ENCODE assay signal across 14 cellular contexts in genomic region chr2:144304127-144304665, GRCh38.
A peak's percentile ranks its signal among the peaks of the same experiment; 100 is the strongest.
DNase-seq lines count a peak whose midpoint lies in the region; ATAC-seq and TF ChIP-seq lines count a peak whose summit lies in the region.
"Had no signal": no experiment of that assay in that cellular context is flagged by ENCODE, and none has a peak within 500 bp of the region (broad histone marks: within the 10 kb centered on the region; RNA-seq: fewer than 3 reads in every experiment).

No MANE protein-coding gene starts in this region.

- H3K9me3 Mint-ChIP-seq in activated CD8-positive, alpha-beta T cell treated with anti-CD3 and anti-CD28 coated beads for 36 hours: peaks cover 12% of the 10 kb centered on the region
- H3K9me3 Mint-ChIP-seq in activated CD8-positive, alpha-beta T cell treated with anti-CD3 and anti-CD28 coated beads, Interleukin-2, amount 10 ng/mL, durations not matched to agents 7 days and 5 days (ENCODE audit: insufficient read depth): peaks cover 5% of the 10 kb centered on the region
- H3K9me3 Mint-ChIP-seq in natural killer cell treated with Interleukin-12 subunit alpha and Interleukin-12 subunit beta and Interleukin-15 and Interleukin-18, amount 100 ng/mL, for 72 hours: peaks cover 6% of the 10 kb centered on the region
- no peaks in the 10 kb centered on the region for H3K9me3 Mint-ChIP-seq in natural killer cell
- H3K9me3 Mint-ChIP-seq in central memory CD8-positive, alpha-beta T cell: no peaks in the 10 kb centered on the region

- DNase-seq in activated CD8-positive, alpha-beta T cell treated with anti-CD3 and anti-CD28 coated beads for 36 hours: no peak
- DNase-seq in activated CD8-positive, alpha-beta T cell treated with anti-CD3 and anti-CD28 coated beads, Interleukin-2, amount 10 ng/mL, durations not matched to agents 7 days and 5 days: no peak
- no peak for DNase-seq in natural killer cell treated with Interleukin-12 subunit alpha and Interleukin-12 subunit beta and Interleukin-15 and Interleukin-18, amount 100 ng/mL, for 72 hours (ENCODE audit: low spot score)
- DNase-seq in natural killer cell (no peak), NOMO-1 (lab: John Stamatoyannopoulos, UW; ENCODE audit: unreplicated experiment in 2 of 2) (no peak)
- DNase-seq in central memory CD8-positive, alpha-beta T cell (ENCODE audit: low spot score in 2 of 2): no peak
- DNase-seq: BE2C; C1 segment of cervical spinal cord; CD4-positive, CD25-positive, alpha-beta regulatory T cell; CD8-positive, alpha-beta memory T cell; COR-L47; GM23248; HCEC 1CT had no signal

- no peaks in the 10 kb centered on the region for H3K27me3 Mint-ChIP-seq in activated CD8-positive, alpha-beta T cell treated with anti-CD3 and anti-CD28 coated beads for 36 hours
- no peaks in the 10 kb centered on the region for H3K27me3 Mint-ChIP-seq in activated CD8-positive, alpha-beta T cell treated with anti-CD3 and anti-CD28 coated beads, Interleukin-2, amount 10 ng/mL, durations not matched to agents 7 days and 5 days (ENCODE audit: low read depth)
- no peaks in the 10 kb centered on the region for H3K27me3 Mint-ChIP-seq in natural killer cell treated with Interleukin-12 subunit alpha and Interleukin-12 subunit beta and Interleukin-15 and Interleukin-18, amount 100 ng/mL, for 72 hours
- no peaks in the 10 kb centered on the region for H3K27me3 Mint-ChIP-seq in natural killer cell (ENCODE audit: low read depth in 2 of 2)
- no peaks in the 10 kb centered on the region for H3K27me3 Mint-ChIP-seq in central memory CD8-positive, alpha-beta T cell
- H3K27me3 Mint-ChIP-seq: CD4-positive, CD25-positive, alpha-beta regulatory T cell; CD8-positive, alpha-beta memory T cell had no signal

- no peak overlapping the region for H3K4me3 Mint-ChIP-seq in activated CD8-positive, alpha-beta T cell treated with anti-CD3 and anti-CD28 coated beads for 36 hours
- no peak overlapping the region for H3K4me3 Mint-ChIP-seq in activated CD8-positive, alpha-beta T cell treated with anti-CD3 and anti-CD28 coated beads, Interleukin-2, amount 10 ng/mL, durations not matched to agents 7 days and 5 days
- H3K4me3 Mint-ChIP-seq in natural killer cell treated with Interleukin-12 subunit alpha and Interleukin-12 subunit beta and Interleukin-15 and Interleukin-18, amount 100 ng/mL, for 72 hours: peak overlapping the region; percentile 55
- H3K4me3 Mint-ChIP-seq in natural killer cell: no peak overlapping the region
- H3K4me3 Mint-ChIP-seq in central memory CD8-positive, alpha-beta T cell: no peak overlapping the region
- H3K4me3 Mint-ChIP-seq: CD4-positive, CD25-positive, alpha-beta regulatory T cell had no signal

- H3K4me1 Mint-ChIP-seq in activated CD8-positive, alpha-beta T cell treated with anti-CD3 and anti-CD28 coated beads for 36 hours (ENCODE audit: low read depth): peaks cover 24% of the 10 kb centered on the region
- H3K4me1 Mint-ChIP-seq in activated CD8-positive, alpha-beta T cell treated with anti-CD3 and anti-CD28 coated beads, Interleukin-2, amount 10 ng/mL, durations not matched to agents 7 days and 5 days (ENCODE audit: low read depth): peaks cover 4% of the 10 kb centered on the region
- H3K4me1 Mint-ChIP-seq in natural killer cell treated with Interleukin-12 subunit alpha and Interleukin-12 subunit beta and Interleukin-15 and Interleukin-18, amount 100 ng/mL, for 72 hours (ENCODE audit: low read depth in 2 of 2): peaks cover 18 to 26% of the 10 kb centered on the region in 2 donors
- peaks cover under 1 to 7% of the 10 kb centered on the region in 2 donors for H3K4me1 Mint-ChIP-seq in natural killer cell
- H3K4me1 Mint-ChIP-seq in central memory CD8-positive, alpha-beta T cell: peaks cover 10% of the 10 kb centered on the region

- POLR2A ChIA-PET in activated CD8-positive, alpha-beta T cell treated with anti-CD3 and anti-CD28 coated beads for 36 hours (lab: Charles Lee): interaction anchor here (1.5 kb wide), 1 partner anchor 16 kb away, joined by 3 read pairs; no protein-coding TSS in a partner anchor
- POLR2A ChIA-PET in activated CD8-positive, alpha-beta T cell treated with anti-CD3 and anti-CD28 coated beads, Interleukin-2, amount 10 ng/mL, durations not matched to agents 7 days and 5 days (lab: Charles Lee): interaction anchor here (0.6 kb wide), 1 partner anchor 28 kb away, joined by 4 read pairs; no protein-coding TSS in a partner anchor

- no peak overlapping the region for H3K27ac Mint-ChIP-seq in activated CD8-positive, alpha-beta T cell treated with anti-CD3 and anti-CD28 coated beads for 36 hours
- H3K27ac Mint-ChIP-seq in activated CD8-positive, alpha-beta T cell treated with anti-CD3 and anti-CD28 coated beads, Interleukin-2, amount 10 ng/mL, durations not matched to agents 7 days and 5 days: no peak overlapping the region
- peak overlapping the region; percentile 23 to 42 for H3K27ac Mint-ChIP-seq in natural killer cell treated with Interleukin-12 subunit alpha and Interleukin-12 subunit beta and Interleukin-15 and Interleukin-18, amount 100 ng/mL, for 72 hours
- no peak overlapping the region for H3K27ac Mint-ChIP-seq in natural killer cell
- peak overlapping the region; percentile 74 for H3K27ac Mint-ChIP-seq in central memory CD8-positive, alpha-beta T cell (ENCODE audit: low read depth)
- H3K27ac Mint-ChIP-seq: CD4-positive, CD25-positive, alpha-beta regulatory T cell had no signal

- intact Hi-C loops in activated CD8-positive, alpha-beta T cell treated with anti-CD3 and anti-CD28 coated beads for 36 hours (cut with micrococcal nuclease): no loop called here
- intact Hi-C loops in natural killer cell (cut with micrococcal nuclease): no loop called here

- ATAC-seq in activated CD8-positive, alpha-beta T cell treated with anti-CD3 and anti-CD28 coated beads for 36 hours: peak; percentile 13
- ATAC-seq in activated CD8-positive, alpha-beta T cell treated with anti-CD3 and anti-CD28 coated beads, Interleukin-2, amount 10 ng/mL, durations not matched to agents 7 days and 5 days: no peak
- ATAC-seq in natural killer cell treated with Interleukin-12 subunit alpha and Interleukin-12 subunit beta and Interleukin-15 and Interleukin-18, amount 100 ng/mL, for 72 hours: peak in 1 of 2 donors; percentile 66
- ATAC-seq in natural killer cell (no peak), HG03354 (IDR thresholded peaks at IDR 0.05; ENCODE audit: poor library complexity, severe bottlenecking, unreplicated experiment) (no peak)
- no peak for ATAC-seq in central memory CD8-positive, alpha-beta T cell (replicated peaks; ENCODE audit: extremely low read depth, poor library complexity, severe bottlenecking)

- CTCF ChIA-PET in activated CD8-positive, alpha-beta T cell treated with anti-CD3 and anti-CD28 coated beads for 36 hours (lab: Charles Lee): interaction anchor here (1.0 to 1.5 kb wide), 2 partner anchors 12 to 15 kb away, joined by 3 to 6 read pairs; no protein-coding TSS in a partner anchor
- CTCF ChIA-PET in activated CD8-positive, alpha-beta T cell treated with anti-CD3 and anti-CD28 coated beads, Interleukin-2, amount 10 ng/mL, durations not matched to agents 7 days and 5 days (lab: Charles Lee): no interaction called here

- no peak for TF ChIP-seq CTCF in activated CD8-positive, alpha-beta T cell treated with anti-CD3 and anti-CD28 coated beads for 36 hours (IDR thresholded peaks at IDR 0.05)
- no peak for TF ChIP-seq CTCF in natural killer cell (IDR thresholded peaks at IDR 0.05)

- peaks cover 20% of the 10 kb centered on the region for H3K36me3 Mint-ChIP-seq in activated CD8-positive, alpha-beta T cell treated with anti-CD3 and anti-CD28 coated beads for 36 hours (ENCODE audit: low read depth)
- H3K36me3 Mint-ChIP-seq in activated CD8-positive, alpha-beta T cell treated with anti-CD3 and anti-CD28 coated beads, Interleukin-2, amount 10 ng/mL, durations not matched to agents 7 days and 5 days (ENCODE audit: low read depth): peaks cover 19% of the 10 kb centered on the region
- H3K36me3 Mint-ChIP-seq in natural killer cell treated with Interleukin-12 subunit alpha and Interleukin-12 subunit beta and Interleukin-15 and Interleukin-18, amount 100 ng/mL, for 72 hours: peaks cover 13% of the 10 kb centered on the region
- H3K36me3 Mint-ChIP-seq in natural killer cell: no peaks in the 10 kb centered on the region
- no peaks in the 10 kb centered on the region for H3K36me3 Mint-ChIP-seq in central memory CD8-positive, alpha-beta T cell (ENCODE audit: insufficient read depth)
- H3K36me3 Mint-ChIP-seq: CD4-positive, CD25-positive, alpha-beta regulatory T cell had no signal

Comparison
In these comparisons a context has a peak if more than half of its experiments do, and no peak if none do; other contexts are left out.
1. H3K27ac Mint-ChIP-seq: peak in natural killer cell treated with Interleukin-12 subunit alpha and Interleukin-12 subunit beta and Interleukin-15 and Interleukin-18, amount 100 ng/mL, for 72 hours (2 of 2) and central memory CD8-positive, alpha-beta T cell (single experiment); none in activated CD8-positive, alpha-beta T cell treated with anti-CD3 and anti-CD28 coated beads for 36 hours (single experiment), activated CD8-positive, alpha-beta T cell treated with anti-CD3 and anti-CD28 coated beads, Interleukin-2, amount 10 ng/mL, durations not matched to agents 7 days and 5 days (single experiment) and natural killer cell (0 of 2).